Comparison of ENCODE assay signal across 16 cellular contexts in the genomic region with DNA sequence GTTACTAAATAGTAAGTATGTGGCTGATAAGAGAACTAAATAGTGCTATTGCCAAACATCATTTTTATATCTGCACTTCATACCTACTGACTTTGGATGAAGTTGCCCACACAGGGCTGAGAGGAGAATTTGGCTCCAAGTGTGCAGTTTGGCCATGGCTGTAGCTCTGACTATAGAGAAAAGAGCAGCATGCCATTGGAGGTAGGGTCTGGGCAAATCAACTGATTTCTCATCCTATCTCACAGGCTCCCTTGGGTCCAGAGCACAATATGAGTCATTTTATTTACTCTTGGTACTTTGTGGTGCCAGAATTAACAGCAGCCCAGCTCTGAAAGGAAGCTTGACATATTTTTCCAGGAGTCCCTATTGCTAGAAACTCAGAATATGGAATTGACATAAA.
"Had no signal": no experiment of that assay in that cellular context is flagged by ENCODE, and none has a peak within 500 bp of the region (broad histone marks: within the 10 kb centered on the region; RNA-seq: fewer than 3 reads in every experiment).

No MANE protein-coding gene starts in this region.

- H3K4me1 Mint-ChIP-seq: natural killer cell had no signal

- H3K27me3 ChIP-seq: stomach had no signal

- H3K4me1 ChIP-seq: prostate gland had no signal

- ATAC-seq: activated T-cell treated with anti-CD3 and anti-CD28 coated beads, Interleukin-2, amount 50 U/mL, for 4 hours; left colon; mucosa of descending colon; natural killer cell; sciatic nerve had no signal

- H3K27ac ChIP-seq: prostate gland, stomach had no signal

- DNase-seq: activated CD4-positive, alpha-beta T cell treated with anti-CD3 and anti-CD28 coated beads, Interleukin-2, amount 50 U/mL, for 4 hours; activated CD4-positive, CD25-positive, alpha-beta regulatory T cell treated with anti-CD3 and anti-CD28 coated beads, Interleukin-2, amount 50 U/mL, for 72 hours; activated gamma-delta T cell; activated T-cell treated with anti-CD3 and anti-CD28 coated beads, Interleukin-2, amount 50 U/mL, for 4 hours; central memory CD4-positive, alpha-beta T cell; effector memory CD4-positive, alpha-beta T cell; erythroblast; left colon; mucosa of descending colon; natural killer cell; nucleus accumbens; stimulated activated CD4-positive, alpha-beta T cell treated with anti-CD3 and anti-CD28 coated beads, Interleukin-4, amount 100 ng/mL, for 1 hour; stomach had no signal

- H3K4me3 Mint-ChIP-seq: activated naive CD8-positive, alpha-beta T cell; activated T-cell treated with anti-CD3 and anti-CD28 coated beads, Interleukin-2, amount 50 U/mL, for 4 hours; natural killer cell had no signal

- H3K27ac Mint-ChIP-seq: activated naive CD8-positive, alpha-beta T cell; natural killer cell had no signal

- H3K36me3 Mint-ChIP-seq: activated naive CD8-positive, alpha-beta T cell; natural killer cell had no signal

- H3K36me3 ChIP-seq: prostate gland, stomach had no signal

- H3K4me3 ChIP-seq: mucosa of descending colon, prostate gland, stomach had no signal

- H3K27me3 Mint-ChIP-seq: activated naive CD8-positive, alpha-beta T cell had no signal

- H3K9me3 ChIP-seq: mucosa of descending colon, prostate gland had no signal
